In genomic region chr10:21372651-21373410, GRCh38 we compare ENCODE assay signal across 9 cellular contexts.
A peak's percentile ranks its signal among the peaks of the same experiment; 100 is the strongest.
DNase-seq lines count a peak whose midpoint lies in the region; ATAC-seq, FAIRE-seq and TF ChIP-seq lines count a peak whose summit lies in the region.
"Had no signal": no experiment of that assay in that cellular context is flagged by ENCODE, and none has a peak within 500 bp of the region (broad histone marks: within the 10 kb centered on the region; RNA-seq: fewer than 3 reads in every experiment).

No MANE protein-coding gene starts in this region.

- H3K9ac ChIP-seq in KMS-11 (no peak overlapping the region), neural progenitor cell (no peak overlapping the region)

- peak; percentile 96 for DNase-seq in Caki2 (ENCODE audit: low read depth)
- DNase-seq in dermis blood vessel endothelial cell, result peak; percentile 75
- no peak for DNase-seq in neural progenitor cell (ENCODE audit: low spot score)
- no peak for DNase-seq in SK-N-DZ (ENCODE audit: low spot score)
- DNase-seq in NCI-H510A (lab: John Stamatoyannopoulos, UW), result no peak

- H3K4me3 ChIP-seq in KMS-11 (IDR thresholded peaks at IDR 0.05; ENCODE audit: insufficient read depth, low read depth, low read length), result no peak overlapping the region
- no peak overlapping the region for H3K4me3 ChIP-seq in neural progenitor cell

- H3K4me2 ChIP-seq in KMS-11, result no peak overlapping the region
- H3K4me2 ChIP-seq in neural progenitor cell, result no peak overlapping the region

- no peaks in the 10 kb centered on the region for H3K9me3 Mint-ChIP-seq in neural progenitor cell

- FAIRE-seq in TTC549 (lab: Jason Lieb, UNC), result peak; percentile 46

- H3K79me2 ChIP-seq in KMS-11 (ENCODE audit: insufficient read depth, low read depth), result no peaks in the 10 kb centered on the region
- no peaks in the 10 kb centered on the region for H3K79me2 ChIP-seq in neural progenitor cell (ENCODE audit: low read depth)

- H3K4me1 Mint-ChIP-seq in neural progenitor cell, result peaks cover 31% of the 10 kb centered on the region

- H3K36me3 ChIP-seq in KMS-11 (ENCODE audit: insufficient read depth) (no peaks in the 10 kb centered on the region), neural progenitor cell (no peaks in the 10 kb centered on the region)
- H3K36me3 ChIP-seq: tibial nerve had no signal

- peak overlapping the region; percentile 93 for H3K27ac Mint-ChIP-seq in neural progenitor cell

- peak overlapping the region; percentile 43; the same call in 1 of the 2 replicates for H2AFZ ChIP-seq in KMS-11 (ENCODE audit: low read depth)
- peak overlapping the region; percentile 89 for H2AFZ ChIP-seq in neural progenitor cell (replicated peaks)

- H3K9me3 ChIP-seq in neural progenitor cell (ENCODE audit: low read depth), result no peaks in the 10 kb centered on the region
- H3K9me3 ChIP-seq: tibial nerve had no signal

- H3K4me1 ChIP-seq in KMS-11 (ENCODE audit: low read depth, poor library complexity, severe bottlenecking), result peaks cover 27% of the 10 kb centered on the region
- H3K4me1 ChIP-seq in neural progenitor cell, result peaks cover 3% of the 10 kb centered on the region

- no peaks in the 10 kb centered on the region for H3K27me3 ChIP-seq in KMS-11 (ENCODE audit: insufficient read depth, low read depth)
- H3K27me3 ChIP-seq in neural progenitor cell, result no peaks in the 10 kb centered on the region
- H3K27me3 ChIP-seq: tibial nerve had no signal

- no peaks in the 10 kb centered on the region for H4K20me1 ChIP-seq in KMS-11 (ENCODE audit: insufficient read depth)
- no peaks in the 10 kb centered on the region for H4K20me1 ChIP-seq in neural progenitor cell (ENCODE audit: low read depth)

- peaks cover 2% of the 10 kb centered on the region for H3K27me3 Mint-ChIP-seq in neural progenitor cell (ENCODE audit: insufficient read depth, low read depth)

- in situ Hi-C loops in Caki2 (cut with HindIII; ENCODE audit: low pct_unique_long_range_greater_than_20kb, low sequenced_read_pairs), result no loop called here

- H3F3A ChIP-seq in neural progenitor cell (ENCODE audit: low read depth), result no peaks in the 10 kb centered on the region

- ATAC-seq in GM21423 (IDR thresholded peaks at IDR 0.05; ENCODE audit: unreplicated experiment), result peak; percentile 86

- H3K27ac ChIP-seq in KMS-11 (no peak overlapping the region), neural progenitor cell (no peak overlapping the region)

- no peaks in the 10 kb centered on the region for H3K36me3 Mint-ChIP-seq in neural progenitor cell

- TF ChIP-seq CTCF in KMS-11 (conservative IDR thresholded peaks at IDR 0.05; ENCODE audit: low read depth, low read length) (no peak), neural progenitor cell (IDR thresholded peaks at IDR 0.05) (no peak)

- no peak overlapping the region for H3K4me3 Mint-ChIP-seq in neural progenitor cell

Comparison
In these comparisons a context has a peak if more than half of its experiments do, and no peak if none do; other contexts are left out.
1. DNase-seq: peak in Caki2 (single experiment) and dermis blood vessel endothelial cell (single experiment); none in neural progenitor cell (single experiment), SK-N-DZ (single experiment) and NCI-H510A (single experiment).